16 cellular contexts compared by ENCODE assay signal in genomic region chr9:113185271-113185670, GRCh38. TPM values are rescaled to one million over a fixed set of nuclear protein-coding genes. Genes with fewer than 3 reads are reported as not detected.
DNase-seq lines count a peak whose midpoint lies in the region; TF ChIP-seq lines count a peak whose summit lies in the region.
"Had no signal": no experiment of that assay in that cellular context is flagged by ENCODE, and none has a peak within 500 bp of the region (broad histone marks: within the 10 kb centered on the region; RNA-seq: fewer than 3 reads in every experiment).

No MANE protein-coding gene starts in this region.

- no peaks in the 10 kb centered on the region for H3K9me3 Mint-ChIP-seq in CD14-positive monocyte

- no peaks in the 10 kb centered on the region for H3K27me3 Mint-ChIP-seq in CD14-positive monocyte (ENCODE audit: low read depth in 3 of 3)

- TF ChIP-seq CTCF in CD14-positive monocyte (IDR thresholded peaks at IDR 0.05) (no peak), lower leg skin (IDR thresholded peaks at IDR 0.05) (no peak)

- DNase-seq in CD14-positive monocyte (ENCODE audit: low spot score) (no peak), NCI-H226 (peak; percentile 6), foreskin melanocyte (peak; percentile 69), DMS79 (lab: John Stamatoyannopoulos, UW) (no peak), lower leg skin (ENCODE audit: low spot score in 2 of 2) (no peak), iPS-NIHi7 (ENCODE audit: extremely low spot score) (no peak)
- DNase-seq in activated T-cell treated with anti-CD3 and anti-CD28 coated beads, Interleukin-2, amount 50 U/mL, for 1 hour: no peak
- DNase-seq: DMS53, NCI-H2107, NCI-H748 treated with DMSO at 0.1 percent for 48 hours, SHP77 treated with DMSO at 0.1 percent for 48 hours had no signal

- intact Hi-C loops in CD14-positive monocyte (cut with micrococcal nuclease): loop anchor here (5.0 kb wide), 1 partner anchor 33 kb away; the partner anchor contains the start of gene SLC31A2 (in 2 of the 2)
- intact Hi-C loops in lower leg skin (cut with DNase I; ENCODE audit: low total_unique reads): no loop called here

- H3K4me3 ChIP-seq in lower leg skin (ENCODE audit: low read depth, poor library complexity, severe bottlenecking): no peak overlapping the region
- H3K4me3 ChIP-seq: A549, GM12878, HAP-1 had no signal

- no peak overlapping the region for H3K4me3 Mint-ChIP-seq in CD14-positive monocyte

- no peak for TF ChIP-seq POLR2A in lower leg skin (IDR thresholded peaks at IDR 0.05)

- H3K4me1 Mint-ChIP-seq in CD14-positive monocyte: peaks cover 51% of the 10 kb centered on the region

- peak overlapping the region in 4 of 7 donors; percentile 30 to 86 (median 72) for H3K27ac Mint-ChIP-seq in CD14-positive monocyte

- H3K27ac ChIP-seq in cingulate gyrus (ENCODE audit: low read depth, low read length): peak overlapping the region; percentile 57
- H3K27ac ChIP-seq: A549, C4-2B had no signal

- WGBS in lower leg skin, 2 donors: 91% methylated on average over 4 of the region's 4 CpGs

- H3K36me3 Mint-ChIP-seq in CD14-positive monocyte: peaks cover 78 to 79% of the 10 kb centered on the region in 2 donors

RNA-seq across cellular contexts. Expression of gene SLC31A2, which starts 34.5 kb away (rescaled TPM):
- polyA plus RNA-seq in CD14-positive monocyte: 100 to 1,000 TPM; 188 to 247 TPM
- 100 to 1,000 TPM in 2 of 4 donors, 10 to 100 TPM in 2; 82.4 to 128 (median 99.2) TPM for total RNA-seq in lower leg skin

RNA-seq across cellular contexts. Expression of gene FKBP15, which starts 35.8 kb away (rescaled TPM):
- 10 to 100 TPM; 32.3 to 55.7 TPM for polyA plus RNA-seq in CD14-positive monocyte
- total RNA-seq in lower leg skin: 10 to 100 TPM; 27.7 to 33.3 (median 30.3) TPM

RNA-seq across cellular contexts. Expression of gene SLC31A1, which starts 36.1 kb away (rescaled TPM):
- 10 to 100 TPM; 38.8 to 49.0 TPM for polyA plus RNA-seq in CD14-positive monocyte
- 10 to 100 TPM; 22.9 to 45.0 (median 33.9) TPM for total RNA-seq in lower leg skin

Comparison
In these comparisons a context has a peak if more than half of its experiments do, and no peak if none do; other contexts are left out.
1. DNase-seq: peak in NCI-H226 (single experiment) and foreskin melanocyte (single experiment); none in CD14-positive monocyte (single experiment), activated T-cell treated with anti-CD3 and anti-CD28 coated beads, Interleukin-2, amount 50 U/mL, for 1 hour (single experiment), DMS79 (single experiment), lower leg skin (0 of 2) and iPS-NIHi7 (single experiment).